In genomic region chr17:40101367-40102210, GRCh38 we compare ENCODE assay signal across 9 cellular contexts. TPM values are rescaled to one million over a fixed set of nuclear protein-coding genes. Genes with fewer than 3 reads are reported as not detected.
DNase-seq lines count a peak whose midpoint lies in the region; ATAC-seq lines count a peak whose summit lies in the region.
"Had no signal": no experiment of that assay in that cellular context is flagged by ENCODE, and none has a peak within 500 bp of the region (broad histone marks: within the 10 kb centered on the region; RNA-seq: fewer than 3 reads in every experiment).

No MANE protein-coding gene starts in this region.

- H3K9me3 Mint-ChIP-seq in activated T-helper 17 cell treated with anti-CD3 and anti-CD28 coated beads, Interleukin-2, amount 50 U/mL, for 72 hours = no peaks in the 10 kb centered on the region
- peaks cover 0 to 4% of the 10 kb centered on the region in 2 donors for H3K9me3 Mint-ChIP-seq in stimulated activated naive B cell treated with anti-CD40 and anti-IgM and Interleukin-4, amounts not matched to agents 10 μg/mL and 1 μg/mL and 100 μg/mL, for 72 hours

- DNase-seq in NCI-H82 (lab: John Stamatoyannopoulos, UW) = peak; percentile 65
- no peak for DNase-seq in NCI-H82 treated with DMSO at 0.1 percent for 48 hours (lab: John Stamatoyannopoulos, UW; ENCODE audit: unreplicated experiment)
- DNase-seq in stimulated activated naive B cell treated with anti-CD40 and anti-IgM and Interleukin-4, amounts not matched to agents 10 μg/mL and 1 μg/mL and 100 μg/mL, for 72 hours = no peak
- DNase-seq in C1 segment of cervical spinal cord (lab: John Stamatoyannopoulos, UW) = no peak
- no peak for DNase-seq in NOMO-1 treated with DMSO at 0.1 percent for 48 hours (lab: John Stamatoyannopoulos, UW; ENCODE audit: unreplicated experiment)
- DNase-seq: NCI-H2081 treated with DMSO at 0.1 percent for 48 hours had no signal

- H3K9me3 ChIP-seq in iPS-20b (ENCODE audit: insufficient read depth, low read depth, low read length) = no peaks in the 10 kb centered on the region; the same call in 1 of the 2 replicates

- ATAC-seq in activated T-helper 17 cell treated with anti-CD3 and anti-CD28 coated beads, Interleukin-2, amount 50 U/mL, for 72 hours (replicated peaks) = no peak
- ATAC-seq in stimulated activated naive B cell treated with anti-CD40 and anti-IgM and Interleukin-4, amounts not matched to agents 10 μg/mL and 1 μg/mL and 100 μg/mL, for 72 hours (replicated peaks) = no peak
- no peak for ATAC-seq in HG03571 (IDR thresholded peaks at IDR 0.05; ENCODE audit: unreplicated experiment)

- H3K36me3 ChIP-seq in iPS-20b (ENCODE audit: insufficient read depth, low read depth, low read length) = peaks cover 5% of the 10 kb centered on the region

- peak overlapping the region; percentile 86 for H3K27ac Mint-ChIP-seq in activated T-helper 17 cell treated with anti-CD3 and anti-CD28 coated beads, Interleukin-2, amount 50 U/mL, for 72 hours
- H3K27ac Mint-ChIP-seq in stimulated activated naive B cell treated with anti-CD40 and anti-IgM and Interleukin-4, amounts not matched to agents 10 μg/mL and 1 μg/mL and 100 μg/mL, for 72 hours = peak overlapping the region; percentile 81

- peaks cover 57% of the 10 kb centered on the region for H3K4me1 Mint-ChIP-seq in activated T-helper 17 cell treated with anti-CD3 and anti-CD28 coated beads, Interleukin-2, amount 50 U/mL, for 72 hours
- H3K4me1 Mint-ChIP-seq in stimulated activated naive B cell treated with anti-CD40 and anti-IgM and Interleukin-4, amounts not matched to agents 10 μg/mL and 1 μg/mL and 100 μg/mL, for 72 hours = peaks cover 50 to 59% of the 10 kb centered on the region in 2 donors

- no peaks in the 10 kb centered on the region for H3K27me3 Mint-ChIP-seq in activated T-helper 17 cell treated with anti-CD3 and anti-CD28 coated beads, Interleukin-2, amount 50 U/mL, for 72 hours
- H3K27me3 Mint-ChIP-seq in stimulated activated naive B cell treated with anti-CD40 and anti-IgM and Interleukin-4, amounts not matched to agents 10 μg/mL and 1 μg/mL and 100 μg/mL, for 72 hours = no peaks in the 10 kb centered on the region

- H3K27me3 ChIP-seq in iPS-20b (ENCODE audit: insufficient read depth, low read length) = peaks cover 50% of the 10 kb centered on the region

- peaks cover 38% of the 10 kb centered on the region for H3K36me3 Mint-ChIP-seq in activated T-helper 17 cell treated with anti-CD3 and anti-CD28 coated beads, Interleukin-2, amount 50 U/mL, for 72 hours (ENCODE audit: low read depth)
- peaks cover 6 to 15% of the 10 kb centered on the region in 2 donors for H3K36me3 Mint-ChIP-seq in stimulated activated naive B cell treated with anti-CD40 and anti-IgM and Interleukin-4, amounts not matched to agents 10 μg/mL and 1 μg/mL and 100 μg/mL, for 72 hours

- peak overlapping the region; percentile 22; the same call in 1 of the 2 replicates for H3K9ac ChIP-seq in iPS-20b (ENCODE audit: low read depth, low read length)

- H3K4me3 Mint-ChIP-seq in activated T-helper 17 cell treated with anti-CD3 and anti-CD28 coated beads, Interleukin-2, amount 50 U/mL, for 72 hours = peak overlapping the region; percentile 97
- H3K4me3 Mint-ChIP-seq in stimulated activated naive B cell treated with anti-CD40 and anti-IgM and Interleukin-4, amounts not matched to agents 10 μg/mL and 1 μg/mL and 100 μg/mL, for 72 hours = peak overlapping the region; percentile 34 to 95

- H3K4me3 ChIP-seq in iPS-20b (ENCODE audit: low read length) = peak overlapping the region; percentile 65

- no peak overlapping the region for H3K27ac ChIP-seq in iPS-20b (ENCODE audit: low read length)

- H3K4me1 ChIP-seq in iPS-20b (ENCODE audit: insufficient read depth, low read length) = peaks cover 32% of the 10 kb centered on the region

RNA-seq across cellular contexts. Expression of gene NR1D1, which starts 1.2 kb away (rescaled TPM):
- total RNA-seq in activated T-helper 17 cell treated with anti-CD3 and anti-CD28 coated beads, Interleukin-2, amount 50 U/mL, for 72 hours = 10 to 100 TPM; 12.2 to 21.8 TPM

RNA-seq across cellular contexts. Expression of gene MSL1, which starts 20.2 kb away (rescaled TPM):
- total RNA-seq in activated T-helper 17 cell treated with anti-CD3 and anti-CD28 coated beads, Interleukin-2, amount 50 U/mL, for 72 hours = 100 to 1,000 TPM in 1 of 2 donors, 10 to 100 TPM in 1; 80.5 to 114 TPM

RNA-seq across cellular contexts. Expression of gene CASC3, which starts 38.7 kb away (rescaled TPM):
- total RNA-seq in activated T-helper 17 cell treated with anti-CD3 and anti-CD28 coated beads, Interleukin-2, amount 50 U/mL, for 72 hours = 100 to 1,000 TPM; 110 to 244 TPM

RNA-seq across cellular contexts. Expression of gene THRA, which starts 38.8 kb away (rescaled TPM):
- total RNA-seq in activated T-helper 17 cell treated with anti-CD3 and anti-CD28 coated beads, Interleukin-2, amount 50 U/mL, for 72 hours = 10 to 100 TPM; 10.3 to 14.4 TPM

RNA-seq across cellular contexts. Expression of gene MED24, which starts 47.4 kb away (rescaled TPM):
- total RNA-seq in activated T-helper 17 cell treated with anti-CD3 and anti-CD28 coated beads, Interleukin-2, amount 50 U/mL, for 72 hours = 100 to 1,000 TPM in 1 of 2 donors, 10 to 100 TPM in 1; 83.5 to 140 TPM
